1 cellular context compared by ENCODE assay signal in the genomic region with DNA sequence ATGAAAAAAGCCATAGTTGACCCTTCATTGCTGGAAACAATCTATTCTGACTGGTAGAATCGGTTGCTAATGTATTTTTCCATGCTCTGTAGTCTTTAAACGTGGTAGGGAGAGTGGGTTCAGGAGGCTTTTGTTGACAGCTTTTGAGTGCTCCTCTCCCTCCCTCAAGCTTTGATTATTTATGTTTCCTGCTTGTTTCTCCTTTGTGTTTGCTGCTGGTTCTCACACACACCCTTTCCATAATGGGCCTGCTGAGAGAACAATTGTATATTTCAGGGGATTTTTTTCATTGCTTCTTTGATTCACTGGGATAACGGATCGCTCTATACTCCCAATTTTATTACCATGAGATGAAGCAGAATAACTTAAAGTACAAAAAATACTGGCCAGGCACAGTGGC.
TF ChIP-seq lines count a peak whose summit lies in the region.

No MANE protein-coding gene starts in this region.

TF ChIP-seq in GM12878, 131 proteins besides CTCF, POLR2A, EP300 and RAD21 (continued from another document):
- TF ChIP-seq, protein P1, sequence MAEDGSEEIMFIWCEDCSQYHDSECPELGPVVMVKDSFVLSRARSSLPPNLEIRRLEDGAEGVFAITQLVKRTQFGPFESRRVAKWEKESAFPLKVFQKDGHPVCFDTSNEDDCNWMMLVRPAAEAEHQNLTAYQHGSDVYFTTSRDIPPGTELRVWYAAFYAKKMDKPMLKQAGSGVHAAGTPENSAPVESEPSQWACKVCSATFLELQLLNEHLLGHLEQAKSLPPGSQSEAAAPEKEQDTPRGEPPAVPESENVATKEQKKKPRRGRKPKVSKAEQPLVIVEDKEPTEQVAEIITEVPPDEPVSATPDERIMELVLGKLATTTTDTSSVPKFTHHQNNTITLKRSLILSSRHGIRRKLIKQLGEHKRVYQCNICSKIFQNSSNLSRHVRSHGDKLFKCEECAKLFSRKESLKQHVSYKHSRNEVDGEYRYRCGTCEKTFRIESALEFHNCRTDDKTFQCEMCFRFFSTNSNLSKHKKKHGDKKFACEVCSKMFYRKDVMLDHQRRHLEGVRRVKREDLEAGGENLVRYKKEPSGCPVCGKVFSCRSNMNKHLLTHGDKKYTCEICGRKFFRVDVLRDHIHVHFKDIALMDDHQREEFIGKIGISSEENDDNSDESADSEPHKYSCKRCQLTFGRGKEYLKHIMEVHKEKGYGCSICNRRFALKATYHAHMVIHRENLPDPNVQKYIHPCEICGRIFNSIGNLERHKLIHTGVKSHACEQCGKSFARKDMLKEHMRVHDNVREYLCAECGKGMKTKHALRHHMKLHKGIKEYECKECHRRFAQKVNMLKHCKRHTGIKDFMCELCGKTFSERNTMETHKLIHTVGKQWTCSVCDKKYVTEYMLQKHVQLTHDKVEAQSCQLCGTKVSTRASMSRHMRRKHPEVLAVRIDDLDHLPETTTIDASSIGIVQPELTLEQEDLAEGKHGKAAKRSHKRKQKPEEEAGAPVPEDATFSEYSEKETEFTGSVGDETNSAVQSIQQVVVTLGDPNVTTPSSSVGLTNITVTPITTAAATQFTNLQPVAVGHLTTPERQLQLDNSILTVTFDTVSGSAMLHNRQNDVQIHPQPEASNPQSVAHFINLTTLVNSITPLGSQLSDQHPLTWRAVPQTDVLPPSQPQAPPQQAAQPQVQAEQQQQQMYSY (CRISPR knock-in tag; IDR thresholded peaks at IDR 0.05): no peak
- TF ChIP-seq NR2C2 (IDR thresholded peaks at IDR 0.05; ENCODE audit: borderline replicate concordance, control insufficient read depth, insufficient read length, low read depth): no peak
- no peak for TF ChIP-seq SUPT20H (IDR thresholded peaks at IDR 0.05; ENCODE audit: borderline replicate concordance, control insufficient read depth, low read depth, low read length)
- no peak for TF ChIP-seq NFYA (IDR thresholded peaks at IDR 0.05; ENCODE audit: borderline replicate concordance, low read depth, low read length)
- TF ChIP-seq, protein P2, sequence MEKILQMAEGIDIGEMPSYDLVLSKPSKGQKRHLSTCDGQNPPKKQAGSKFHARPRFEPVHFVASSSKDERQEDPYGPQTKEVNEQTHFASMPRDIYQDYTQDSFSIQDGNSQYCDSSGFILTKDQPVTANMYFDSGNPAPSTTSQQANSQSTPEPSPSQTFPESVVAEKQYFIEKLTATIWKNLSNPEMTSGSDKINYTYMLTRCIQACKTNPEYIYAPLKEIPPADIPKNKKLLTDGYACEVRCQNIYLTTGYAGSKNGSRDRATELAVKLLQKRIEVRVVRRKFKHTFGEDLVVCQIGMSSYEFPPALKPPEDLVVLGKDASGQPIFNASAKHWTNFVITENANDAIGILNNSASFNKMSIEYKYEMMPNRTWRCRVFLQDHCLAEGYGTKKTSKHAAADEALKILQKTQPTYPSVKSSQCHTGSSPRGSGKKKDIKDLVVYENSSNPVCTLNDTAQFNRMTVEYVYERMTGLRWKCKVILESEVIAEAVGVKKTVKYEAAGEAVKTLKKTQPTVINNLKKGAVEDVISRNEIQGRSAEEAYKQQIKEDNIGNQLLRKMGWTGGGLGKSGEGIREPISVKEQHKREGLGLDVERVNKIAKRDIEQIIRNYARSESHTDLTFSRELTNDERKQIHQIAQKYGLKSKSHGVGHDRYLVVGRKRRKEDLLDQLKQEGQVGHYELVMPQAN (conservative IDR thresholded peaks at IDR 0.05): no peak
- TF ChIP-seq TARDBP (IDR thresholded peaks at IDR 0.05; ENCODE audit: borderline replicate concordance): no peak
- TF ChIP-seq, protein P3, sequence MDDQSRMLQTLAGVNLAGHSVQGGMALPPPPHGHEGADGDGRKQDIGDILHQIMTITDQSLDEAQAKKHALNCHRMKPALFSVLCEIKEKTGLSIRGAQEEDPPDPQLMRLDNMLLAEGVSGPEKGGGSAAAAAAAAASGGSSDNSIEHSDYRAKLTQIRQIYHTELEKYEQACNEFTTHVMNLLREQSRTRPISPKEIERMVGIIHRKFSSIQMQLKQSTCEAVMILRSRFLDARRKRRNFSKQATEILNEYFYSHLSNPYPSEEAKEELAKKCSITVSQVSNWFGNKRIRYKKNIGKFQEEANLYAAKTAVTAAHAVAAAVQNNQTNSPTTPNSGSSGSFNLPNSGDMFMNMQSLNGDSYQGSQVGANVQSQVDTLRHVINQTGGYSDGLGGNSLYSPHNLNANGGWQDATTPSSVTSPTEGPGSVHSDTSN (IDR thresholded peaks at IDR 0.05; ENCODE audit: insufficient replicate concordance, low read depth, low read length): no peak
- TF ChIP-seq, protein P4, sequence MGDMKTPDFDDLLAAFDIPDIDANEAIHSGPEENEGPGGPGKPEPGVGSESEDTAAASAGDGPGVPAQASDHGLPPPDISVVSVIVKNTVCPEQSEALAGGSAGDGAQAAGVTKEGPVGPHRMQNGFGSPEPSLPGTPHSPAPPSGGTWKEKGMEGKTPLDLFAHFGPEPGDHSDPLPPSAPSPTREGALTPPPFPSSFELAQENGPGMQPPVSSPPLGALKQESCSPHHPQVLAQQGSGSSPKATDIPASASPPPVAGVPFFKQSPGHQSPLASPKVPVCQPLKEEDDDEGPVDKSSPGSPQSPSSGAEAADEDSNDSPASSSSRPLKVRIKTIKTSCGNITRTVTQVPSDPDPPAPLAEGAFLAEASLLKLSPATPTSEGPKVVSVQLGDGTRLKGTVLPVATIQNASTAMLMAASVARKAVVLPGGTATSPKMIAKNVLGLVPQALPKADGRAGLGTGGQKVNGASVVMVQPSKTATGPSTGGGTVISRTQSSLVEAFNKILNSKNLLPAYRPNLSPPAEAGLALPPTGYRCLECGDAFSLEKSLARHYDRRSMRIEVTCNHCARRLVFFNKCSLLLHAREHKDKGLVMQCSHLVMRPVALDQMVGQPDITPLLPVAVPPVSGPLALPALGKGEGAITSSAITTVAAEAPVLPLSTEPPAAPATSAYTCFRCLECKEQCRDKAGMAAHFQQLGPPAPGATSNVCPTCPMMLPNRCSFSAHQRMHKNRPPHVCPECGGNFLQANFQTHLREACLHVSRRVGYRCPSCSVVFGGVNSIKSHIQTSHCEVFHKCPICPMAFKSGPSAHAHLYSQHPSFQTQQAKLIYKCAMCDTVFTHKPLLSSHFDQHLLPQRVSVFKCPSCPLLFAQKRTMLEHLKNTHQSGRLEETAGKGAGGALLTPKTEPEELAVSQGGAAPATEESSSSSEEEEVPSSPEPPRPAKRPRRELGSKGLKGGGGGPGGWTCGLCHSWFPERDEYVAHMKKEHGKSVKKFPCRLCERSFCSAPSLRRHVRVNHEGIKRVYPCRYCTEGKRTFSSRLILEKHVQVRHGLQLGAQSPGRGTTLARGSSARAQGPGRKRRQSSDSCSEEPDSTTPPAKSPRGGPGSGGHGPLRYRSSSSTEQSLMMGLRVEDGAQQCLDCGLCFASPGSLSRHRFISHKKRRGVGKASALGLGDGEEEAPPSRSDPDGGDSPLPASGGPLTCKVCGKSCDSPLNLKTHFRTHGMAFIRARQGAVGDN (IDR thresholded peaks at IDR 0.05): no peak
- no peak for TF ChIP-seq SIN3A (IDR thresholded peaks at IDR 0.05; ENCODE audit: low read depth, low read length)
- no peak for TF ChIP-seq CHD1 (IDR thresholded peaks at IDR 0.05; ENCODE audit: low read depth, low read length)
- no peak for TF ChIP-seq WRNIP1 (IDR thresholded peaks at IDR 0.05; ENCODE audit: borderline replicate concordance, low read depth, low read length)
- no peak for TF ChIP-seq NR2F1 (conservative IDR thresholded peaks at IDR 0.05)
- TF ChIP-seq ASH2L (IDR thresholded peaks at IDR 0.05; ENCODE audit: borderline replicate concordance, low read depth): no peak
